8 cellular contexts compared by ENCODE assay signal in genomic region chr4:112705891-112706839, GRCh38.
DNase-seq lines count a peak whose midpoint lies in the region; ATAC-seq and TF ChIP-seq lines count a peak whose summit lies in the region.
"Not testable (repeated sequence)": the region's sequence is repeated elsewhere in the genome, so short reads cannot be mapped to it uniquely, and the experiment has no call there.

No MANE protein-coding gene starts in this region.

- H3K9me3 Mint-ChIP-seq in activated CD8-positive, alpha-beta T cell treated with anti-CD3 and anti-CD28 coated beads, Interleukin-2, amount 10 ng/mL, durations not matched to agents 7 days and 5 days (ENCODE audit: insufficient read depth) = not testable (repeated sequence)

- H3K9me3 ChIP-seq in A673 (ENCODE audit: low read depth, low read length, poor library complexity, severe bottlenecking); prostate gland: not testable (repeated sequence)

- not testable (repeated sequence) for BruUV-seq in A673 (replicated peaks; lab: Mats Ljungman, UMichigan)

- not testable (repeated sequence) for H3K36me3 ChIP-seq in A673 (ENCODE audit: insufficient read depth, low read length, poor library complexity, severe bottlenecking); prostate gland

- DNase-seq in A673 (ENCODE audit: low spot score) (peak; percentile 7), NCI-H2227 treated with DMSO at 0.1 percent for 48 hours (lab: John Stamatoyannopoulos, UW) (peak; percentile 38), dorsolateral prefrontal cortex (peak in 5 of 10 donors; percentile 16 to 59 (median 26)), inferior parietal cortex (ENCODE audit: extremely low spot score) (peak; percentile 40)
- peak; percentile 24 for DNase-seq in activated CD8-positive, alpha-beta T cell treated with anti-CD3 and anti-CD28 coated beads, Interleukin-2, amount 10 ng/mL, durations not matched to agents 7 days and 5 days
- DNase-seq in prostate gland (ENCODE audit: low spot score) = not testable (repeated sequence)

- peaks cover 26% of the 10 kb centered on the region for H3K27me3 ChIP-seq in A673 (replicated peaks; ENCODE audit: insufficient read depth, low read depth, low read length, poor library complexity)
- not testable (repeated sequence) for H3K27me3 ChIP-seq in dorsolateral prefrontal cortex; prostate gland (replicated peaks; ENCODE audit: insufficient read depth)

- ATAC-seq in GM18867 (IDR thresholded peaks at IDR 0.05; ENCODE audit: unreplicated experiment) (peak; percentile 51), HG02885 (IDR thresholded peaks at IDR 0.05; ENCODE audit: poor library complexity, unreplicated experiment) (peak; percentile 60)
- ATAC-seq in activated CD8-positive, alpha-beta T cell treated with anti-CD3 and anti-CD28 coated beads, Interleukin-2, amount 10 ng/mL, durations not matched to agents 7 days and 5 days = peak; percentile 79

- H3K4me1 ChIP-seq in A673 (ENCODE audit: insufficient read depth, low read length, poor library complexity, severe bottlenecking); prostate gland (replicated peaks): not testable (repeated sequence)

- intact Hi-C loops in A673 (cut with micrococcal nuclease; ENCODE audit: unreplicated experiment); dorsolateral prefrontal cortex (cut with DNase I); prostate gland (cut with DNase I): not testable (repeated sequence)

- not testable (repeated sequence) for TF ChIP-seq CTCF in A673 (conservative IDR thresholded peaks at IDR 0.05; ENCODE audit: low read depth, low read length); dorsolateral prefrontal cortex (IDR thresholded peaks at IDR 0.05 in 54 of 56, conservative IDR thresholded peaks at IDR 0.05 in 2 of 56; ENCODE audit: low read depth in 1 of 56, partially characterized antibody in 56 of 56); prostate gland (IDR thresholded peaks at IDR 0.05)

- POLR2A ChIA-PET in A673 (lab: Charles Lee; ENCODE audit: low non-redundant PET); activated CD8-positive, alpha-beta T cell treated with anti-CD3 and anti-CD28 coated beads, Interleukin-2, amount 10 ng/mL, durations not matched to agents 7 days and 5 days (lab: Charles Lee): not testable (repeated sequence)

- peak overlapping the region; percentile 84 for H3K4me3 Mint-ChIP-seq in activated CD8-positive, alpha-beta T cell treated with anti-CD3 and anti-CD28 coated beads, Interleukin-2, amount 10 ng/mL, durations not matched to agents 7 days and 5 days

- H3K27ac Mint-ChIP-seq in activated CD8-positive, alpha-beta T cell treated with anti-CD3 and anti-CD28 coated beads, Interleukin-2, amount 10 ng/mL, durations not matched to agents 7 days and 5 days = peak overlapping the region; percentile 72

- 1% methylated on average over 21 of the region's 74 CpGs for WGBS in prostate gland

- not testable (repeated sequence) for H3K27ac ChIP-seq in A673 (ENCODE audit: low read depth, low read length, poor library complexity, severe bottlenecking); prostate gland
- H3K27ac ChIP-seq in dorsolateral prefrontal cortex = peak overlapping the region in 32 of 59 donors; percentile 26 to 79 (median 58)

- H3K4me1 Mint-ChIP-seq in activated CD8-positive, alpha-beta T cell treated with anti-CD3 and anti-CD28 coated beads, Interleukin-2, amount 10 ng/mL, durations not matched to agents 7 days and 5 days (ENCODE audit: low read depth) = peaks cover 23% of the 10 kb centered on the region

- not testable (repeated sequence) for TF ChIP-seq POLR2A in prostate gland (IDR thresholded peaks at IDR 0.05)

- CTCF ChIA-PET in A673 (lab: Charles Lee) = interaction anchor here (1.1 kb wide), 1 partner anchor 69 kb away, joined by 3 read pairs; no protein-coding TSS in a partner anchor
- CTCF ChIA-PET in activated CD8-positive, alpha-beta T cell treated with anti-CD3 and anti-CD28 coated beads, Interleukin-2, amount 10 ng/mL, durations not matched to agents 7 days and 5 days (lab: Charles Lee) = interaction anchor here (0.7 to 0.9 kb wide), 2 partner anchors 69 to 70 kb away, joined by 3 to 4 read pairs; partner anchors contain the start of gene LARP7

- peak overlapping the region; percentile 46 for H3K4me3 ChIP-seq in A673 (ENCODE audit: low read depth, low read length, poor library complexity, severe bottlenecking)
- H3K4me3 ChIP-seq in dorsolateral prefrontal cortex = peak overlapping the region; percentile 30 to 85 (median 67)
- peak overlapping the region; percentile 35 to 37 for H3K4me3 ChIP-seq in prostate gland

- not testable (repeated sequence) for H3K36me3 Mint-ChIP-seq in activated CD8-positive, alpha-beta T cell treated with anti-CD3 and anti-CD28 coated beads, Interleukin-2, amount 10 ng/mL, durations not matched to agents 7 days and 5 days (ENCODE audit: low read depth)

- H3K27me3 Mint-ChIP-seq in activated CD8-positive, alpha-beta T cell treated with anti-CD3 and anti-CD28 coated beads, Interleukin-2, amount 10 ng/mL, durations not matched to agents 7 days and 5 days (ENCODE audit: low read depth) = peaks cover 43% of the 10 kb centered on the region
